In the genomic region with DNA sequence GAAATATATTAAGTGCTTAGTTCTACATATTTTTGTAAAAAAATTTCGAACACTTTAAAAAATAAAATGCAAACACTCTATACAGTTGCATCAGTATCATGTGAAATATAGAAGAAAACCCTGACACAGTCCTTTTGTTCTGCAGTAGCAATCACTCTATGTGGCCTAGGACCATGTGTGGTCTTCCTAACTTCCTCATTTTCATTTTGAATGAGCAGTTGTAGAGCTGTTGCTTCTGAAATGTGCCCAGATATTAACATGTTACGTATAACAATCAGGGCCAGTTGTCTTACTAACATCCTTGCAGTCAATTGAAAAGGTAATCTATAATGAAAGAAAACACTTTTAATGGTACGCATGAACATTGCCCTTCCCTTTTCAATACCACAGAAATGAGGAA, we compare ENCODE assay signal across 11 cellular contexts.
A peak's percentile ranks its signal among the peaks of the same experiment; 100 is the strongest.
DNase-seq lines count a peak whose midpoint lies in the region; ATAC-seq and TF ChIP-seq lines count a peak whose summit lies in the region.
"Had no signal": no experiment of that assay in that cellular context is flagged by ENCODE, and none has a peak within 500 bp of the region (broad histone marks: within the 10 kb centered on the region; RNA-seq: fewer than 3 reads in every experiment).

No MANE protein-coding gene starts in this region.

- 98% methylated on average over 3 of the region's 3 CpGs for WGBS in smooth muscle cell (ENCODE audit: low lambda C conversion rate)

- H3K36me3 ChIP-seq in smooth muscle cell (ENCODE audit: low read depth) (no peaks in the 10 kb centered on the region), osteoblast (ENCODE audit: insufficient read depth, low read length) (no peaks in the 10 kb centered on the region)

- H3F3A ChIP-seq in smooth muscle cell (ENCODE audit: low read depth): no peaks in the 10 kb centered on the region

- H3K27ac Mint-ChIP-seq in activated CD4-positive, alpha-beta T cell treated with anti-CD3 and anti-CD28 coated beads, Interleukin-2, amount 10 ng/mL, durations not matched to agents 24 days and 14 days: peak overlapping the region; percentile 76
- H3K27ac Mint-ChIP-seq in stimulated activated naive B cell treated with anti-CD40 and anti-IgM and Interleukin-4, amounts not matched to agents 10 μg/mL and 1 μg/mL and 100 μg/mL, for 72 hours: no peak overlapping the region

- H3K4me3 ChIP-seq in NB4 (ENCODE audit: low read depth, low read length) (no peak overlapping the region), smooth muscle cell (no peak overlapping the region), osteoblast (ENCODE audit: insufficient read depth, low read length) (no peak overlapping the region)
- H3K4me3 ChIP-seq: lung had no signal

- DNase-seq in activated CD4-positive, alpha-beta T cell treated with anti-CD3 and anti-CD28 coated beads, Interleukin-2, amount 10 ng/mL, durations not matched to agents 24 days and 14 days: no peak
- no peak for DNase-seq in activated CD4-positive, alpha-beta T cell treated with anti-CD3 and anti-CD28 coated beads for 4 hours
- DNase-seq in NB4 (ENCODE audit: low read depth) (peak; percentile 36), NK-92 (lab: John Stamatoyannopoulos, UW; ENCODE audit: unreplicated experiment) (no peak), smooth muscle cell (lab: John Stamatoyannopoulos, UW; ENCODE audit: unreplicated experiment) (no peak), osteoblast (ENCODE audit: insufficient read length, low spot score, missing footprints) (no peak)
- DNase-seq in stimulated activated naive B cell treated with anti-CD40 and anti-IgM and Interleukin-4, amounts not matched to agents 10 μg/mL and 1 μg/mL and 100 μg/mL, for 72 hours: no peak
- DNase-seq: 8988T; stimulated activated CD4-positive, alpha-beta T cell treated with anti-CD3 and anti-CD28 coated beads, Interleukin-2, amount 100 ng/mL, for 24 hours had no signal

- H3K27me3 ChIP-seq in smooth muscle cell (ENCODE audit: low read depth): no peaks in the 10 kb centered on the region
- no peaks in the 10 kb centered on the region for H3K27me3 ChIP-seq in osteoblast (ENCODE audit: insufficient read depth, low read length)

- no peak overlapping the region for H3K27ac ChIP-seq in smooth muscle cell (ENCODE audit: low read depth)
- H3K27ac ChIP-seq in osteoblast (ENCODE audit: low read depth, low read length): no peak overlapping the region

- H3K4me2 ChIP-seq in smooth muscle cell (no peak overlapping the region), osteoblast (ENCODE audit: insufficient read depth, low read length) (no peak overlapping the region)

- H3K9ac ChIP-seq in smooth muscle cell (ENCODE audit: low read depth): no peak overlapping the region

- intact Hi-C loops in activated CD4-positive, alpha-beta T cell treated with anti-CD3 and anti-CD28 coated beads, Interleukin-2, amount 10 ng/mL, durations not matched to agents 24 days and 14 days (cut with micrococcal nuclease): no loop called here

- H3K36me3 Mint-ChIP-seq in activated CD4-positive, alpha-beta T cell treated with anti-CD3 and anti-CD28 coated beads, Interleukin-2, amount 10 ng/mL, durations not matched to agents 24 days and 14 days (ENCODE audit: low read depth): peaks cover 53% of the 10 kb centered on the region
- H3K36me3 Mint-ChIP-seq in stimulated activated naive B cell treated with anti-CD40 and anti-IgM and Interleukin-4, amounts not matched to agents 10 μg/mL and 1 μg/mL and 100 μg/mL, for 72 hours: peaks cover 17 to 46% of the 10 kb centered on the region in 2 donors

- H3K79me2 ChIP-seq in smooth muscle cell (ENCODE audit: low read depth) (no peaks in the 10 kb centered on the region), osteoblast (ENCODE audit: insufficient read depth, low read length) (no peaks in the 10 kb centered on the region)

- no peaks in the 10 kb centered on the region for H3K27me3 Mint-ChIP-seq in activated CD4-positive, alpha-beta T cell treated with anti-CD3 and anti-CD28 coated beads, Interleukin-2, amount 10 ng/mL, durations not matched to agents 24 days and 14 days
- no peaks in the 10 kb centered on the region for H3K27me3 Mint-ChIP-seq in stimulated activated naive B cell treated with anti-CD40 and anti-IgM and Interleukin-4, amounts not matched to agents 10 μg/mL and 1 μg/mL and 100 μg/mL, for 72 hours

- ATAC-seq in HG02885 (IDR thresholded peaks at IDR 0.05; ENCODE audit: poor library complexity, unreplicated experiment): peak; percentile 65
- ATAC-seq in stimulated activated naive B cell treated with anti-CD40 and anti-IgM and Interleukin-4, amounts not matched to agents 10 μg/mL and 1 μg/mL and 100 μg/mL, for 72 hours (replicated peaks): peak; percentile 83 to 90

- H3K4me3 Mint-ChIP-seq in activated CD4-positive, alpha-beta T cell treated with anti-CD3 and anti-CD28 coated beads, Interleukin-2, amount 10 ng/mL, durations not matched to agents 24 days and 14 days: no peak overlapping the region
- no peak overlapping the region for H3K4me3 Mint-ChIP-seq in stimulated activated naive B cell treated with anti-CD40 and anti-IgM and Interleukin-4, amounts not matched to agents 10 μg/mL and 1 μg/mL and 100 μg/mL, for 72 hours

- H4K20me1 ChIP-seq in smooth muscle cell (ENCODE audit: low read depth): no peaks in the 10 kb centered on the region
- no peaks in the 10 kb centered on the region for H4K20me1 ChIP-seq in osteoblast (ENCODE audit: insufficient read depth, low read length)

- H3K4me1 ChIP-seq in smooth muscle cell (ENCODE audit: low read depth) (no peaks in the 10 kb centered on the region), osteoblast (ENCODE audit: insufficient read depth, low read length) (peaks cover 7% of the 10 kb centered on the region)

- no peak for TF ChIP-seq POLR2A in NB4 (IDR thresholded peaks at IDR 0.05; ENCODE audit: extremely low read depth, insufficient read length)

- no peak overlapping the region for H2AFZ ChIP-seq in smooth muscle cell (ENCODE audit: low read depth)
- H2AFZ ChIP-seq in osteoblast (ENCODE audit: low read length): no peak overlapping the region

- no peak for TF ChIP-seq CTCF in NB4 (IDR thresholded peaks at IDR 0.05; ENCODE audit: low read depth, low read length)
- TF ChIP-seq CTCF in smooth muscle cell (IDR thresholded peaks at IDR 0.05; ENCODE audit: borderline replicate concordance, insufficient read depth, poor library complexity, severe bottlenecking): no peak
- no peak for TF ChIP-seq CTCF in osteoblast (IDR thresholded peaks at IDR 0.05; ENCODE audit: extremely low read depth, low read depth, low read length)

- no peaks in the 10 kb centered on the region for H3K9me3 ChIP-seq in smooth muscle cell (replicated peaks; ENCODE audit: low read depth)
- no peaks in the 10 kb centered on the region for H3K9me3 ChIP-seq in osteoblast (ENCODE audit: low read depth, low read length)

- peaks cover 43% of the 10 kb centered on the region for H3K4me1 Mint-ChIP-seq in activated CD4-positive, alpha-beta T cell treated with anti-CD3 and anti-CD28 coated beads, Interleukin-2, amount 10 ng/mL, durations not matched to agents 24 days and 14 days
- H3K4me1 Mint-ChIP-seq in stimulated activated naive B cell treated with anti-CD40 and anti-IgM and Interleukin-4, amounts not matched to agents 10 μg/mL and 1 μg/mL and 100 μg/mL, for 72 hours: peaks cover 10 to 21% of the 10 kb centered on the region in 2 donors

- H3K9me3 Mint-ChIP-seq in activated CD4-positive, alpha-beta T cell treated with anti-CD3 and anti-CD28 coated beads, Interleukin-2, amount 10 ng/mL, durations not matched to agents 24 days and 14 days: peaks cover 7% of the 10 kb centered on the region
- no peaks in the 10 kb centered on the region for H3K9me3 Mint-ChIP-seq in stimulated activated naive B cell treated with anti-CD40 and anti-IgM and Interleukin-4, amounts not matched to agents 10 μg/mL and 1 μg/mL and 100 μg/mL, for 72 hours
